21 cellular contexts compared by ENCODE assay signal in the genomic region with DNA sequence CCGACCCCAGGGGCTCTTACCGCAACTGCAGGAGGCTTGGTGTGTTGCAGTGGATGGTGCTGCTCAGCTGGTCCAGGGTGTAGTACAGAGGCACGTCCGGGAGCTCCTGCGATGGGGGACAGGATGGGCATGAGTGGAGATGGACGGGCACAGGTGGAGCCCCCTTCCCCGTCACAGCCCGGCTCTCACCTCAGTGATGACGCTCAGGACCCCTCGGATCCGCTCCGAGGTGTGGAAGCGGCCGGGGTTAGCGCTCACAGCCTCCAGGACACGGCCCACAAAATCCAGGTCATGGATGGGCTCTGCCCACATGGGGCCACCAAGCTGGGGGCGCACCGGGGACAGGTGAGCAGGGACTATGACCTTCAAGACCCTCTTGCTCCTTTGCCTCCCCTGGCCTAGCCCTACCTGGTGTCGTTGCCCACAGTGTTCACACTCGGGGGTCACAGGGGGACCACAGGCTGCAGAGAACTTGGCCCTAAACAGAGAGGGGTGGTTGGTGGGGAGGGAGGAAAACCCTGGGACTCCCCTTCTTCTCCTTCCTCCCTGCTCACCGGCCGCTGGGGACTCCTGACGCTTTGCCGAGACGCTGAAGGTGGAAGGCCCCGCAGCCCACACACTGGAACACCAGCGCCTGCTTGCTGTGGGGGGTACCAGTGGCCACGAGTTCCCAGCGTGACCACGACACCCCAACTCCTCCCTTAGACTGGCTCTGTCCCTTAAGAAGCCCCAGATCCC. TPM values are rescaled to one million over a fixed set of nuclear protein-coding genes. Genes with fewer than 3 reads are reported as not detected.
DNase-seq lines count a peak whose midpoint lies in the region; ATAC-seq, FAIRE-seq and TF ChIP-seq lines count a peak whose summit lies in the region.
"Had no signal": no experiment of that assay in that cellular context is flagged by ENCODE, and none has a peak within 500 bp of the region (broad histone marks: within the 10 kb centered on the region; RNA-seq: fewer than 3 reads in every experiment).

No MANE protein-coding gene starts in this region.

- H3K79me2 ChIP-seq in K562 (ENCODE audit: control insufficient read depth, insufficient read depth, low read length): no peaks in the 10 kb centered on the region; the same call in 1 of the 3 replicates

- no peak for FAIRE-seq in K562 (lab: Jason Lieb, UNC)
- FAIRE-seq: GM12892, GM18507, HTR-8/SVneo had no signal

- no peak overlapping the region for H3K4me3 ChIP-seq in K562

- peaks cover 2 to 27% of the 10 kb centered on the region in 2 experiments; a peak in 3 of 5 replicates for H3K4me1 ChIP-seq in K562 (replicated peaks in 1 of 2; ENCODE audit: control insufficient read depth in 2 of 2, insufficient read depth in 2 of 2, low read length in 2 of 2)

- in situ Hi-C loops in K562 (cut with MboI): no loop called here

- no peaks in the 10 kb centered on the region for H4K20me1 ChIP-seq in K562 (replicated peaks; ENCODE audit: control insufficient read depth, insufficient read depth, low read length)

- intact Hi-C loops in K562 (cut with micrococcal nuclease) (loop anchor here (10.0 kb wide), 1 partner anchor 125 kb away; no protein-coding TSS in a partner anchor), posterior vena cava (cut with DNase I) (no loop called here)

- no peak overlapping the region for H3K4me2 ChIP-seq in K562 (ENCODE audit: insufficient read depth, low read length)

- no TSS peak for BruUV-seq in K562 (replicated peaks; lab: Mats Ljungman, UMichigan)

- TF ChIP-seq RAD21 in K562 (CRISPR knock-in tag; conservative IDR thresholded peaks at IDR 0.05 in 1 of 2, IDR thresholded peaks at IDR 0.05 in 1 of 2): no peak

- 96% methylated on average over 24 of the region's 30 CpGs for WGBS in K562 (ENCODE audit: insufficient coverage, low coverage, missing lambda C conversion rate)

- POLR2A ChIA-PET in K562 (lab: Yijun Ruan, JAX): interaction anchor here (1.5 kb wide), 1 partner anchor 8 kb away, joined by 7 read pairs; a partner anchor contains a TSS

- TF ChIP-seq POLR2A in K562 (conservative IDR thresholded peaks at IDR 0.05): no peak

- no peak for TF ChIP-seq CTCF in K562 (IDR thresholded peaks at IDR 0.05 in 2 of 3, conservative IDR thresholded peaks at IDR 0.05 in 1 of 3; ENCODE audit: insufficient read depth in 2 of 3, low read depth in 1 of 3, low read length in 3 of 3)

- no peak overlapping the region for H3K27ac ChIP-seq in K562 (ENCODE audit: extremely low read depth, low read depth, low read length)

- H3K27me3 ChIP-seq in K562 (ENCODE audit: control insufficient read depth in 2 of 2, insufficient read depth in 2 of 2, low read length in 2 of 2): no peaks in the 10 kb centered on the region

- H3K9ac ChIP-seq in K562 (ENCODE audit: insufficient read depth in 1 of 2, low read depth in 2 of 2, low read length in 2 of 2): peak overlapping the region in 1 of 2 experiments; percentile 83; a peak in 2 of 4 replicates

- CTCF ChIA-PET in K562 (lab: Yijun Ruan, JAX; ENCODE audit: low intra/inter-chr PET ratio): no interaction called here

- DNase-seq in K562 (ENCODE audit: extremely low read depth in 1 of 4, low spot score in 3 of 4): no peak
- DNase-seq in posterior vena cava (ENCODE audit: low spot score): peak; percentile 74
- no peak for DNase-seq in stimulated activated CD4-positive, alpha-beta T cell treated with anti-CD3 and anti-CD28 coated beads, Interleukin-2, amount 100 ng/mL, for 48 hours
- DNase-seq: C1 segment of cervical spinal cord; CD8-positive, alpha-beta memory T cell; DMS53; EL; GOT3; MM.1S; NCI-H1092; NCI-H1436 treated with DMSO at 0.1 percent for 48 hours; NCI-H2029; NCI-H2171; NCI-H526; PC-3 had no signal

- H2AFZ ChIP-seq in K562 (ENCODE audit: low read depth, low read length): no peak overlapping the region

- H3K9me3 ChIP-seq in K562 (replicated peaks; ENCODE audit: control insufficient read depth, insufficient read depth, low read depth, low read length): no peaks in the 10 kb centered on the region

- ATAC-seq in K562 (no peak), GM21529 (IDR thresholded peaks at IDR 0.05; ENCODE audit: unreplicated experiment) (no peak)
- ATAC-seq: PC-3 had no signal

- H3K9me1 ChIP-seq in K562 (ENCODE audit: control insufficient read depth, insufficient read depth, low read length): no peaks in the 10 kb centered on the region

- TF ChIP-seq EP300 in K562 (IDR thresholded peaks at IDR 0.05; ENCODE audit: low read length): no peak

- H3K36me3 ChIP-seq in K562 (ENCODE audit: control insufficient read depth, insufficient read depth, low read length): peaks cover 67% of the 10 kb centered on the region; the same call in 2 of the 3 replicates

RNA-seq across cellular contexts. Expression of a gene that starts 6.9 kb away (rescaled TPM):
- total RNA-seq in K562 (2011; cell fraction: chromatin; rRNA removed; ENCODE audit: low replicate concordance): 54.5 and 112 TPM in 2 replicates
- total RNA-seq in K562 (2011; cell fraction: nucleolus; rRNA removed): 105 and 123 TPM in 2 replicates
- total RNA-seq in K562 (2011; cell fraction: nucleoplasm; rRNA removed): 74.6 and 89.7 TPM in 2 replicates
- total RNA-seq in K562 (2014; rRNA removed) (266 and 312 TPM in 2 replicates), K562 (2014; rRNA removed; fragmentation: Illumina TruSeq; extraction: Trizol) (13.2 and 17.7 TPM in 2 replicates), K562 (2015; rRNA removed; fragmentation: Illumina TruSeq; extraction: Trizol) (89.9 and 108 TPM in 2 replicates), K562 (2021) (216 and 218 TPM in 2 replicates), posterior vena cava (10 to 100 TPM in 1 of 2 donors, 1 to 10 TPM in 1; 9.8 to 13.0 TPM)
- polyA plus RNA-seq in K562 (2011; rRNA removed) (34.0 and 47.0 TPM in 2 replicates), K562 (2014; fragmentation: Illumina TruSeq; extraction: Trizol) (17.8 and 71.5 TPM in 2 replicates), K562 (2014; fragmentation: Nextera tagmentation; extraction: Ambion mirVana) (1 to 10 TPM; 1.3 to 1.6 TPM), K562 (2014; rRNA removed) (165 and 175 TPM in 2 replicates)
- 73.1 and 246 TPM in 2 replicates for polyA plus RNA-seq in K562 (2011; cell fraction: cytosol; rRNA removed)
- polyA plus RNA-seq in K562 (2011; cell fraction: nucleus; rRNA removed): 76.6 and 132 TPM in 2 replicates
- polyA plus RNA-seq in K562 (2012): 144 and 229 TPM in 2 replicates
- polyA minus RNA-seq in K562 (2011; rRNA and poly(A)+ RNA removed): 12.7 and 14.2 TPM in 2 replicates
- 46.0 and 79.3 TPM in 2 replicates for polyA minus RNA-seq in K562 (2011; cell fraction: cytosol; rRNA and poly(A)+ RNA removed)
- 37.4 and 52.3 TPM in 2 replicates for polyA minus RNA-seq in K562 (2011; cell fraction: nucleus; rRNA and poly(A)+ RNA removed)
- total RNA-seq: A673, LHCN-M2 had no signal

RNA-seq across cellular contexts. Expression of a gene that starts 7.0 kb away (rescaled TPM):
- 73.3 and 179 TPM in 2 replicates for total RNA-seq in K562 (2011; cell fraction: chromatin; rRNA removed; ENCODE audit: low replicate concordance)
- 168 and 175 TPM in 2 replicates for total RNA-seq in K562 (2011; cell fraction: nucleolus; rRNA removed)
- 79.0 and 80.0 TPM in 2 replicates for total RNA-seq in K562 (2011; cell fraction: nucleoplasm; rRNA removed)
- total RNA-seq in K562 (2014; rRNA removed) (89.1 and 113 TPM in 2 replicates), K562 (2014; rRNA removed; fragmentation: Illumina TruSeq; extraction: Trizol) (25.8 and 42.9 TPM in 2 replicates), K562 (2015; rRNA removed; fragmentation: Illumina TruSeq; extraction: Trizol) (54.3 and 60.2 TPM in 2 replicates), K562 (2021) (118 TPM in 2 replicates), posterior vena cava (10 to 100 TPM; 21.9 to 24.1 TPM)
- polyA plus RNA-seq in K562 (2011; rRNA removed) (44.1 and 53.3 TPM in 2 replicates), K562 (2014; fragmentation: Illumina TruSeq; extraction: Trizol) (84.8 and 96.2 TPM in 2 replicates), K562 (2014; fragmentation: Nextera tagmentation; extraction: Ambion mirVana) (10 to 100 TPM in 1 of 2 experiments, 1 to 10 TPM in 1; 5.8 to 10.9 TPM), K562 (2014; rRNA removed) (155 and 158 TPM in 2 replicates)
- 39.2 and 80.0 TPM in 2 replicates for polyA plus RNA-seq in K562 (2011; cell fraction: cytosol; rRNA removed)
- 282 and 531 TPM in 2 replicates for polyA plus RNA-seq in K562 (2011; cell fraction: nucleus; rRNA removed)
- 59.6 and 77.8 TPM in 2 replicates for polyA plus RNA-seq in K562 (2012)
- 23.7 and 27.9 TPM in 2 replicates for polyA minus RNA-seq in K562 (2011; rRNA and poly(A)+ RNA removed)
- polyA minus RNA-seq in K562 (2011; cell fraction: cytosol; rRNA and poly(A)+ RNA removed): 49.3 and 51.7 TPM in 2 replicates
- 50.5 and 77.3 TPM in 2 replicates for polyA minus RNA-seq in K562 (2011; cell fraction: nucleus; rRNA and poly(A)+ RNA removed)

RNA-seq across cellular contexts. Expression of a gene that starts 8.5 kb away (rescaled TPM):
- total RNA-seq in K562 (2011; cell fraction: chromatin; rRNA removed; ENCODE audit: low replicate concordance): 31.6 and 133 TPM in 2 replicates
- 77.5 and 89.6 TPM in 2 replicates for total RNA-seq in K562 (2011; cell fraction: nucleolus; rRNA removed)
- total RNA-seq in K562 (2011; cell fraction: nucleoplasm; rRNA removed): 35.3 and 45.1 TPM in 2 replicates
- total RNA-seq in K562 (2014; rRNA removed): 62.4 and 85.7 TPM in 2 replicates
- total RNA-seq in K562 (2014; rRNA removed; fragmentation: Illumina TruSeq; extraction: Trizol): 9.1 and 9.5 TPM in 2 replicates
- total RNA-seq in K562 (2015; rRNA removed; fragmentation: Illumina TruSeq; extraction: Trizol): 40.2 and 46.8 TPM in 2 replicates
- total RNA-seq in K562 (2021): 93.0 and 96.6 TPM in 2 replicates
- polyA plus RNA-seq in K562 (2011; rRNA removed): 25.8 and 49.0 TPM in 2 replicates
- polyA plus RNA-seq in K562 (2011; cell fraction: cytosol; rRNA removed): 59.4 and 222 TPM in 2 replicates
- 52.2 and 123 TPM in 2 replicates for polyA plus RNA-seq in K562 (2011; cell fraction: nucleus; rRNA removed)
- polyA plus RNA-seq in K562 (2012): 35.2 and 37.0 TPM in 2 replicates
- 23.2 and 90.7 TPM in 2 replicates for polyA plus RNA-seq in K562 (2014; fragmentation: Illumina TruSeq; extraction: Trizol)
- under 1 TPM; 0.04 to 0.17 TPM for polyA plus RNA-seq in K562 (2014; fragmentation: Nextera tagmentation; extraction: Ambion mirVana)
- 46.1 and 68.1 TPM in 2 replicates for polyA plus RNA-seq in K562 (2014; rRNA removed)
- polyA minus RNA-seq in K562 (2011; rRNA and poly(A)+ RNA removed): 17.9 and 39.8 TPM in 2 replicates
- 67.5 and 79.0 TPM in 2 replicates for polyA minus RNA-seq in K562 (2011; cell fraction: cytosol; rRNA and poly(A)+ RNA removed)
- 16.6 and 18.0 TPM in 2 replicates for polyA minus RNA-seq in K562 (2011; cell fraction: nucleus; rRNA and poly(A)+ RNA removed)
- total RNA-seq in posterior vena cava: 10 to 100 TPM; 37.6 to 39.7 TPM

RNA-seq across cellular contexts. Expression of a gene that starts 40.6 kb away (rescaled TPM):
- 25.6 and 67.7 TPM in 2 replicates for total RNA-seq in K562 (2011; cell fraction: chromatin; rRNA removed; ENCODE audit: low replicate concordance)
- total RNA-seq in K562 (2011; cell fraction: nucleolus; rRNA removed): 56.9 and 60.3 TPM in 2 replicates
- total RNA-seq in K562 (2011; cell fraction: nucleoplasm; rRNA removed): 42.4 and 42.7 TPM in 2 replicates
- total RNA-seq in K562 (2014; rRNA removed) (57.8 and 59.2 TPM in 2 replicates), K562 (2014; rRNA removed; fragmentation: Illumina TruSeq; extraction: Trizol) (12.6 and 19.0 TPM in 2 replicates), K562 (2015; rRNA removed; fragmentation: Illumina TruSeq; extraction: Trizol) (31.0 and 33.9 TPM in 2 replicates), K562 (2021) (39.6 and 41.6 TPM in 2 replicates), posterior vena cava (10 to 100 TPM; 31.4 to 39.0 TPM)
- polyA plus RNA-seq in K562 (2011; rRNA removed) (46.6 and 77.4 TPM in 2 replicates), K562 (2014; fragmentation: Illumina TruSeq; extraction: Trizol) (30.3 and 35.2 TPM in 2 replicates), K562 (2014; fragmentation: Nextera tagmentation; extraction: Ambion mirVana) (1 to 10 TPM in 1 of 2 experiments, under 1 TPM in 1; 0.51 to 1.7 TPM), K562 (2014; rRNA removed) (66.3 and 78.0 TPM in 2 replicates)
- polyA plus RNA-seq in K562 (2011; cell fraction: cytosol; rRNA removed): 62.2 and 72.6 TPM in 2 replicates
- polyA plus RNA-seq in K562 (2011; cell fraction: nucleus; rRNA removed): 159 and 172 TPM in 2 replicates
- 46.6 and 75.7 TPM in 2 replicates for polyA plus RNA-seq in K562 (2012)
- 12.8 and 14.0 TPM in 2 replicates for polyA minus RNA-seq in K562 (2011; rRNA and poly(A)+ RNA removed)
- polyA minus RNA-seq in K562 (2011; cell fraction: cytosol; rRNA and poly(A)+ RNA removed): 14.0 and 15.9 TPM in 2 replicates
- 10.5 and 19.3 TPM in 2 replicates for polyA minus RNA-seq in K562 (2011; cell fraction: nucleus; rRNA and poly(A)+ RNA removed)

RNA-seq across cellular contexts. Expression of a gene that starts 40.7 kb away (rescaled TPM):
- total RNA-seq in K562 (2011; cell fraction: chromatin; rRNA removed; ENCODE audit: low replicate concordance): 67.1 and 140 TPM in 2 replicates
- total RNA-seq in K562 (2011; cell fraction: nucleolus; rRNA removed): 139 and 159 TPM in 2 replicates
- total RNA-seq in K562 (2011; cell fraction: nucleoplasm; rRNA removed): 90.2 and 96.9 TPM in 2 replicates
- total RNA-seq in K562 (2014; rRNA removed): 84.5 and 134 TPM in 2 replicates
- 23.6 and 24.4 TPM in 2 replicates for total RNA-seq in K562 (2014; rRNA removed; fragmentation: Illumina TruSeq; extraction: Trizol)
- 14.8 and 17.4 TPM in 2 replicates for total RNA-seq in K562 (2015; rRNA removed; fragmentation: Illumina TruSeq; extraction: Trizol)
- 205 and 214 TPM in 2 replicates for total RNA-seq in K562 (2021)
- polyA plus RNA-seq in K562 (2011; rRNA removed): 23.7 and 32.9 TPM in 2 replicates
- polyA plus RNA-seq in K562 (2011; cell fraction: cytosol; rRNA removed): 37.6 and 91.2 TPM in 2 replicates
- polyA plus RNA-seq in K562 (2011; cell fraction: nucleus; rRNA removed): 112 and 193 TPM in 2 replicates
- 158 and 169 TPM in 2 replicates for polyA plus RNA-seq in K562 (2012)
- polyA plus RNA-seq in K562 (2014; fragmentation: Illumina TruSeq; extraction: Trizol): 35.5 and 67.9 TPM in 2 replicates
- polyA plus RNA-seq in K562 (2014; fragmentation: Nextera tagmentation; extraction: Ambion mirVana): 1 to 10 TPM; 4.5 to 5.1 TPM
- 127 and 140 TPM in 2 replicates for polyA plus RNA-seq in K562 (2014; rRNA removed)
- 8.8 and 9.1 TPM in 2 replicates for polyA minus RNA-seq in K562 (2011; rRNA and poly(A)+ RNA removed)
- polyA minus RNA-seq in K562 (2011; cell fraction: cytosol; rRNA and poly(A)+ RNA removed): 38.4 and 48.8 TPM in 2 replicates
- 39.2 and 41.5 TPM in 2 replicates for polyA minus RNA-seq in K562 (2011; cell fraction: nucleus; rRNA and poly(A)+ RNA removed)
- 100 to 1,000 TPM in 1 of 2 donors, 10 to 100 TPM in 1; 73.1 to 130 TPM for total RNA-seq in posterior vena cava
